ENCODE assay signal across 8 cellular contexts in the genomic region with DNA sequence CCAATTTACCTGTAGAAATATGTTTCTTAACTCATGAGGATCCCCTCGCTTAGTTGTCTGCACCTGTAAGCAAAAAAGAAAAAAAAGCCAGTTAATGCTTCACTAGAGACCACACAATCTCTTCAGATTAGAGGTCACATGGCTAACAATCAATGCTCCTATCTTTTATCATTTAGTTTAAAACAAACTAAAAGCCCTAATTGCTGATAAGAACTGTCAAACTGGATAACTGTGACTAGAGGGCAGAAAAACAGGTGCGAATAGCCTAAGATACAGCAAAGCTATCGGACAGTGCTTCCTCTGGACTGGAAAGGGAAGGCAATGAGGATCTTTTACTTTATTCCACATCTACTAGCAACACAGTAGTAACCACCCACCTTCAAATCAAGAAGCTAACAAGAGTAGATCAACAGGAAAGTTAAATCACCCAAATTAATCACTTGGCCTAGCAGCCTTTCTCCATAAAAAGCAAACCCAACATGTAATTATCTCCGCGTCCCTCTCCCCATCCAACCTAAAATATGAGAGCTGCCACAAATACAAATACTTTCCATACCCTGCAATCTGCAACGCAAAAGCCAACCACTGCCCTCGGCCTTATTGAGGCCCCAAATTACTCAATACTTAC. TPM values are rescaled to one million over a fixed set of nuclear protein-coding genes. Genes with fewer than 3 reads are reported as not detected.
DNase-seq lines count a peak whose midpoint lies in the region; ATAC-seq, FAIRE-seq and TF ChIP-seq lines count a peak whose summit lies in the region.

No MANE protein-coding gene starts in this region.

- no peak for ATAC-seq in CD4-positive, alpha-beta T cell (ENCODE audit: poor library complexity)
- ATAC-seq in GM18520 (IDR thresholded peaks at IDR 0.05; ENCODE audit: unreplicated experiment): no peak

- H3K9me3 Mint-ChIP-seq in CD4-positive, alpha-beta T cell: no peaks in the 10 kb centered on the region

- peak overlapping the region; percentile 90 for H3K4me3 ChIP-seq in HUES64 (ENCODE audit: low read length)
- peak overlapping the region; percentile 96 for H3K4me3 ChIP-seq in adipocyte (ENCODE audit: low read length)
- peak overlapping the region; percentile 89 to 100 for H3K4me3 ChIP-seq in kidney (ENCODE audit: low read length in 2 of 2)

- TF ChIP-seq CTCF in CD4-positive, alpha-beta T cell (IDR thresholded peaks at IDR 0.05): no peak
- TF ChIP-seq CTCF in kidney (IDR thresholded peaks at IDR 0.05; ENCODE audit: borderline replicate concordance, extremely low read depth, insufficient read depth): no peak

- POLR2A ChIA-PET in CD4-positive, alpha-beta T cell (lab: Charles Lee): interaction anchor here (0.8 to 1.2 kb wide), 4 partner anchors 29 to 208 kb away, joined by 3 to 14 read pairs (median 4); a partner anchor contains a TSS

- H3K9me3 ChIP-seq in CD4-positive, alpha-beta T cell (ENCODE audit: control insufficient read depth, low read length): no peaks in the 10 kb centered on the region
- H3K9me3 ChIP-seq in HUES64 (ENCODE audit: insufficient read depth, low read depth, low read length) (peaks cover 2% of the 10 kb centered on the region), adipocyte (ENCODE audit: control insufficient read depth, low read length) (no peaks in the 10 kb centered on the region), kidney (ENCODE audit: control insufficient read depth in 1 of 2, low read length in 2 of 2) (no peaks in the 10 kb centered on the region)

- peak overlapping the region; percentile 94 for H3K4me3 Mint-ChIP-seq in CD4-positive, alpha-beta T cell

- H3K4me1 ChIP-seq in HUES64 (ENCODE audit: insufficient read depth, low read length): peaks cover 7% of the 10 kb centered on the region; the same call in 1 of the 2 replicates
- peaks cover 12% of the 10 kb centered on the region for H3K4me1 ChIP-seq in adipocyte (ENCODE audit: control insufficient read depth, insufficient read depth, low read length)
- peaks cover 3 to 7% of the 10 kb centered on the region in 2 donors for H3K4me1 ChIP-seq in kidney (ENCODE audit: control insufficient read depth in 1 of 2, insufficient read depth in 1 of 2, low read depth in 1 of 2, low read length in 2 of 2)

- H3K36me3 ChIP-seq in HUES64 (ENCODE audit: insufficient read depth, low read length): no peaks in the 10 kb centered on the region
- H3K36me3 ChIP-seq in adipocyte (ENCODE audit: control insufficient read depth, insufficient read depth, low read length, severe bottlenecking): no peaks in the 10 kb centered on the region
- no peaks in the 10 kb centered on the region for H3K36me3 ChIP-seq in kidney (ENCODE audit: control insufficient read depth in 1 of 2, insufficient read depth in 2 of 2, low read length in 2 of 2)

- no peak for FAIRE-seq in kidney (lab: Jason Lieb, UNC)

- DNase-seq in CD4-positive, alpha-beta T cell: no peak
- DNase-seq in adipocyte (ENCODE audit: low read depth): peak; percentile 59
- no peak for DNase-seq in kidney
- no peak for DNase-seq in substantia nigra (lab: John Stamatoyannopoulos, UW)
- no peak for DNase-seq in NCI-H1105 (lab: John Stamatoyannopoulos, UW)
- no peak for DNase-seq in KG1 (lab: John Stamatoyannopoulos, UW)

- H3K27me3 ChIP-seq in CD4-positive, alpha-beta T cell (ENCODE audit: control insufficient read depth, insufficient read depth, low read length): no peaks in the 10 kb centered on the region
- H3K27me3 ChIP-seq in HUES64 (ENCODE audit: insufficient read depth, low read length) (no peaks in the 10 kb centered on the region), adipocyte (replicated peaks; ENCODE audit: control insufficient read depth, insufficient read depth, low read length) (no peaks in the 10 kb centered on the region)

- H3K27ac Mint-ChIP-seq in CD4-positive, alpha-beta T cell: peak overlapping the region; percentile 80

- H3K27ac ChIP-seq in CD4-positive, alpha-beta T cell (ENCODE audit: low read depth, low read length): no peak overlapping the region
- H3K27ac ChIP-seq in HUES64 (ENCODE audit: low read depth, low read length) (no peak overlapping the region), kidney (ENCODE audit: low read depth in 2 of 2, low read length in 2 of 2) (peak overlapping the region; percentile 37 to 81), substantia nigra (ENCODE audit: low read depth, low read length, poor library complexity, severe bottlenecking) (peak overlapping the region; percentile 76)

- no peaks in the 10 kb centered on the region for H3K27me3 Mint-ChIP-seq in CD4-positive, alpha-beta T cell

- intact Hi-C loops in CD4-positive, alpha-beta T cell (cut with DNase I, micrococcal nuclease): loop anchor here in 1 of 2 experiments (10.0 kb wide), 1 partner anchor 661 kb away; a partner anchor contains a TSS
- intact Hi-C loops in kidney (cut with DNase I): no loop called here

- peaks cover 46% of the 10 kb centered on the region for H3K4me1 Mint-ChIP-seq in CD4-positive, alpha-beta T cell (ENCODE audit: low read depth)

- peaks cover 34% of the 10 kb centered on the region for H3K36me3 Mint-ChIP-seq in CD4-positive, alpha-beta T cell (ENCODE audit: low read depth)

- CTCF ChIA-PET in CD4-positive, alpha-beta T cell (lab: Charles Lee): interaction anchor here (1.1 to 1.4 kb wide), 2 partner anchors 29 to 662 kb away, joined by 3 read pairs; a partner anchor contains a TSS

- WGBS in HUES64: 53% methylated on average over 7 of the region's 7 CpGs

- H3K9ac ChIP-seq in HUES64 (ENCODE audit: low read depth, low read length) (peak overlapping the region; percentile 80; the same call in 1 of the 2 replicates), adipocyte (ENCODE audit: low read length) (peak overlapping the region; percentile 91), kidney (ENCODE audit: low read length in 2 of 2) (peak overlapping the region; percentile 77 to 82)

RNA-seq across cellular contexts. Expression of a gene that starts 0.7 kb away (rescaled TPM):
- 1 to 10 TPM; 8.7 to 9.5 TPM for total RNA-seq in CD4-positive, alpha-beta T cell
- 7.4 TPM for polyA plus RNA-seq in HUES64 (2013, experiment 1 of 2)
- 7.2 TPM for polyA plus RNA-seq in HUES64 (2013, experiment 2 of 2)
- total RNA-seq in kidney: 24.8 TPM
- 21.8 TPM for polyA plus RNA-seq in kidney (ENCODE audit: insufficient read depth, low read depth, low replicate concordance)

RNA-seq across cellular contexts. Expression of a gene that starts 29.0 kb away (rescaled TPM):
- total RNA-seq in CD4-positive, alpha-beta T cell: 10 to 100 TPM; 20.3 to 22.6 TPM
- polyA plus RNA-seq in HUES64 (2013, experiment 1 of 2): 86.1 TPM
- 88.4 TPM for polyA plus RNA-seq in HUES64 (2013, experiment 2 of 2)
- 35.8 TPM for total RNA-seq in kidney
- 35.2 TPM for polyA plus RNA-seq in kidney (ENCODE audit: insufficient read depth, low read depth, low replicate concordance)

Comparison
In these comparisons a context has a peak if more than half of its experiments do, and no peak if none do; other contexts are left out.
1. H3K27ac ChIP-seq: peak in kidney (2 of 2) and substantia nigra (single experiment); none in CD4-positive, alpha-beta T cell (single experiment) and HUES64 (single experiment).
2. Peak in every context shown above with its lines, with median percentiles within 50 percentile points of each other: H3K4me3 ChIP-seq and H3K9ac ChIP-seq.